In the genomic region with DNA sequence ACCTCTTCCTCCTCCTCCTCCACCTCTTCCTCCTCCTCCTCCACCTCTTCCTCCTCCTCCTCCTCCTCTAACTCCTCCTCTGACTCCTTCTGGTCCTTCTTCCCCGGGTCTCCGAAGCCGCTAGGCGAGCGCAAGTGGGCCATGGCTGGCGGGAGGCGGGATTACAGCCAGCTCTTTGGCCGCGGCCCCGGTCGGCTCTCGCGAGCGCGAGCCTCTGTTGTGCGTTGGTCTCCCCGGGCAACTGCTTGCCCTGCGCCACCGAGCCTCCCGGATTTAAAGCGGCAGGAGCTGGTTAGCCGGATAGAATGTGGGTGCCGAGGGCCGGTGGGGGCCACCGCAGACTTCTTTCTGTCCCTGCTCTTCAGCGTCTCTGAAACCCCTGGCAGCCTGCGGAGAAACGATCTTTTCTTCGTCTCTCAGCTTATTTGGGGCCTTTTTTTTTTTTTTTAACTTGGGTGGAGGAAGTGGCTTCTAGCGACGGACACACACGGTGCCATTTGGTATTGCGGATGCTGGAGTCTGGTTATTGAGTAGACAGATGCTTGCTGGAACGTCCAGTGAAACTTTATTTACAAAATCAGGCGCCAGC, we compare ENCODE assay signal across 8 cellular contexts. TPM values are rescaled to one million over a fixed set of nuclear protein-coding genes. Genes with fewer than 3 reads are reported as not detected.
A peak's percentile ranks its signal among the peaks of the same experiment; 100 is the strongest.
DNase-seq lines count a peak whose midpoint lies in the region; ATAC-seq and TF ChIP-seq lines count a peak whose summit lies in the region.

A gene (minus strand): TSS at position 165 of the 589 bp plus-strand sequence. CDS start 22 bp downstream, at position 143.

- peak within 1 kb of the TSS; percentile 30 to 90 for H3K9ac ChIP-seq in liver (ENCODE audit: low read depth in 1 of 2, low read length in 2 of 2)

- H3K4me3 ChIP-seq in liver (ENCODE audit: low read depth in 1 of 3, low read length in 3 of 3) = peak within 1 kb of the TSS; percentile 48 to 83 (median 79)

- peak; percentile 10 for TF ChIP-seq CTCF in liver (IDR thresholded peaks at IDR 0.05; ENCODE audit: low read depth, low read length, missing input control)

- TF ChIP-seq RAD21 in liver (IDR thresholded peaks at IDR 0.05) = peak in 1 of 2 donors; percentile 51

- no peaks in the 10 kb centered on the region for H3K27me3 ChIP-seq in liver (ENCODE audit: control insufficient read depth in 4 of 4, insufficient read depth in 4 of 4, low read length in 3 of 4)

- peaks cover 0 to 5% (median 0%) of the 10 kb centered on the region in 4 donors for H3K4me1 ChIP-seq in liver (ENCODE audit: control insufficient read depth in 4 of 4, insufficient read depth in 4 of 4, low read length in 3 of 4)

- peak; percentile 14 to 87 (median 80) for DNase-seq in C1 segment of cervical spinal cord (lab: John Stamatoyannopoulos, UW)
- DNase-seq in GM19240 (ENCODE audit: insufficient read length, low spot score) = peak; percentile 82
- DNase-seq in NCI-H524 (lab: John Stamatoyannopoulos, UW) = peak; percentile 88 to 90
- DNase-seq in activated CD4-positive, alpha-beta T cell treated with anti-CD3 and anti-CD28 coated beads, Interleukin-2, amount 50 U/mL, for 1 hour = peak; percentile 74
- DNase-seq in dermis blood vessel endothelial cell = peak; percentile 94
- peak; percentile 81 for DNase-seq in stimulated activated CD4-positive, alpha-beta T cell treated with anti-CD3 and anti-CD28 coated beads, Interleukin-4, amount 100 ng/mL, for 24 hours

- WGBS in liver = under 1% methylated on average over 35 of the region's 35 CpGs

- peak; percentile 98 for ATAC-seq in HG03457 (IDR thresholded peaks at IDR 0.05; ENCODE audit: unreplicated experiment)

- H3K27ac ChIP-seq in liver (ENCODE audit: low read depth in 1 of 2, low read length in 2 of 2) = peak within 1 kb of the TSS; percentile 70 to 73

- H3K36me3 ChIP-seq in liver (ENCODE audit: control insufficient read depth in 4 of 4, insufficient read depth in 3 of 4, low read depth in 1 of 4, low read length in 3 of 4) = no peaks in the 10 kb centered on the region

- H3K9me3 ChIP-seq in liver (ENCODE audit: control insufficient read depth in 4 of 4, low read length in 3 of 4) = no peaks in the 10 kb centered on the region

TF ChIP-seq in liver, 16 proteins besides CTCF, POLR2A, EP300 and RAD21:
- no peak for TF ChIP-seq HNF4A (conservative IDR thresholded peaks at IDR 0.05)
- TF ChIP-seq, protein P1, sequence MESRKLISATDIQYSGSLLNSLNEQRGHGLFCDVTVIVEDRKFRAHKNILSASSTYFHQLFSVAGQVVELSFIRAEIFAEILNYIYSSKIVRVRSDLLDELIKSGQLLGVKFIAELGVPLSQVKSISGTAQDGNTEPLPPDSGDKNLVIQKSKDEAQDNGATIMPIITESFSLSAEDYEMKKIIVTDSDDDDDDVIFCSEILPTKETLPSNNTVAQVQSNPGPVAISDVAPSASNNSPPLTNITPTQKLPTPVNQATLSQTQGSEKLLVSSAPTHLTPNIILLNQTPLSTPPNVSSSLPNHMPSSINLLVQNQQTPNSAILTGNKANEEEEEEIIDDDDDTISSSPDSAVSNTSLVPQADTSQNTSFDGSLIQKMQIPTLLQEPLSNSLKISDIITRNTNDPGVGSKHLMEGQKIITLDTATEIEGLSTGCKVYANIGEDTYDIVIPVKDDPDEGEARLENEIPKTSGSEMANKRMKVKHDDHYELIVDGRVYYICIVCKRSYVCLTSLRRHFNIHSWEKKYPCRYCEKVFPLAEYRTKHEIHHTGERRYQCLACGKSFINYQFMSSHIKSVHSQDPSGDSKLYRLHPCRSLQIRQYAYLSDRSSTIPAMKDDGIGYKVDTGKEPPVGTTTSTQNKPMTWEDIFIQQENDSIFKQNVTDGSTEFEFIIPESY (IDR thresholded peaks at IDR 0.05) = peak; percentile 99
- peak; percentile 80 for TF ChIP-seq YY1 (IDR thresholded peaks at IDR 0.05)
- peak; percentile 41 for TF ChIP-seq SP1 (IDR thresholded peaks at IDR 0.05)
- TF ChIP-seq JUND (IDR thresholded peaks at IDR 0.05) = no peak
- no peak for TF ChIP-seq RXRA (IDR thresholded peaks at IDR 0.05)
- peak in 1 of 2 donors; percentile 7 for TF ChIP-seq GABPA (IDR thresholded peaks at IDR 0.05 in 1 of 2, conservative IDR thresholded peaks at IDR 0.05 in 1 of 2)
- TF ChIP-seq, protein P2, sequence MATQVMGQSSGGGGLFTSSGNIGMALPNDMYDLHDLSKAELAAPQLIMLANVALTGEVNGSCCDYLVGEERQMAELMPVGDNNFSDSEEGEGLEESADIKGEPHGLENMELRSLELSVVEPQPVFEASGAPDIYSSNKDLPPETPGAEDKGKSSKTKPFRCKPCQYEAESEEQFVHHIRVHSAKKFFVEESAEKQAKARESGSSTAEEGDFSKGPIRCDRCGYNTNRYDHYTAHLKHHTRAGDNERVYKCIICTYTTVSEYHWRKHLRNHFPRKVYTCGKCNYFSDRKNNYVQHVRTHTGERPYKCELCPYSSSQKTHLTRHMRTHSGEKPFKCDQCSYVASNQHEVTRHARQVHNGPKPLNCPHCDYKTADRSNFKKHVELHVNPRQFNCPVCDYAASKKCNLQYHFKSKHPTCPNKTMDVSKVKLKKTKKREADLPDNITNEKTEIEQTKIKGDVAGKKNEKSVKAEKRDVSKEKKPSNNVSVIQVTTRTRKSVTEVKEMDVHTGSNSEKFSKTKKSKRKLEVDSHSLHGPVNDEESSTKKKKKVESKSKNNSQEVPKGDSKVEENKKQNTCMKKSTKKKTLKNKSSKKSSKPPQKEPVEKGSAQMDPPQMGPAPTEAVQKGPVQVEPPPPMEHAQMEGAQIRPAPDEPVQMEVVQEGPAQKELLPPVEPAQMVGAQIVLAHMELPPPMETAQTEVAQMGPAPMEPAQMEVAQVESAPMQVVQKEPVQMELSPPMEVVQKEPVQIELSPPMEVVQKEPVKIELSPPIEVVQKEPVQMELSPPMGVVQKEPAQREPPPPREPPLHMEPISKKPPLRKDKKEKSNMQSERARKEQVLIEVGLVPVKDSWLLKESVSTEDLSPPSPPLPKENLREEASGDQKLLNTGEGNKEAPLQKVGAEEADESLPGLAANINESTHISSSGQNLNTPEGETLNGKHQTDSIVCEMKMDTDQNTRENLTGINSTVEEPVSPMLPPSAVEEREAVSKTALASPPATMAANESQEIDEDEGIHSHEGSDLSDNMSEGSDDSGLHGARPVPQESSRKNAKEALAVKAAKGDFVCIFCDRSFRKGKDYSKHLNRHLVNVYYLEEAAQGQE (IDR thresholded peaks at IDR 0.05) = peak; percentile 55
- peak; percentile 47 for TF ChIP-seq TAF1 (conservative IDR thresholded peaks at IDR 0.05)
- TF ChIP-seq, protein P3, sequence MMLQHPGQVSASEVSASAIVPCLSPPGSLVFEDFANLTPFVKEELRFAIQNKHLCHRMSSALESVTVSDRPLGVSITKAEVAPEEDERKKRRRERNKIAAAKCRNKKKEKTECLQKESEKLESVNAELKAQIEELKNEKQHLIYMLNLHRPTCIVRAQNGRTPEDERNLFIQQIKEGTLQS (IDR thresholded peaks at IDR 0.05) = no peak
- TF ChIP-seq NR2F2 (IDR thresholded peaks at IDR 0.05) = peak; percentile 17
- no peak for TF ChIP-seq HNF4G (IDR thresholded peaks at IDR 0.05)
- no peak for TF ChIP-seq FOXA1 (IDR thresholded peaks at IDR 0.05)
- no peak for TF ChIP-seq EGR1 (IDR thresholded peaks at IDR 0.05; ENCODE audit: low read depth in 2 of 2)
- TF ChIP-seq, protein P4, sequence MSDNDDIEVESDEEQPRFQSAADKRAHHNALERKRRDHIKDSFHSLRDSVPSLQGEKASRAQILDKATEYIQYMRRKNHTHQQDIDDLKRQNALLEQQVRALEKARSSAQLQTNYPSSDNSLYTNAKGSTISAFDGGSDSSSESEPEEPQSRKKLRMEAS (IDR thresholded peaks at IDR 0.05) = peak; percentile 80
- TF ChIP-seq FOXA2 (IDR thresholded peaks at IDR 0.05) = no peak

RNA-seq across cellular contexts. Expression of the gene that starts here (rescaled TPM):
- total RNA-seq in dermis blood vessel endothelial cell (not detected in 2 replicates), liver (under 1 TPM in 1 of 2 donors, not detected in 1; under 0.01 TPM)
- polyA plus RNA-seq in liver = not detected

Comparison
In these comparisons a context has a peak if more than half of its experiments do, and no peak if none do; other contexts are left out.
1. Peak in every context shown above with its lines: DNase-seq, ATAC-seq, H3K4me3 ChIP-seq and H3K27ac ChIP-seq.
2. Peak in DNase-seq in dermis blood vessel endothelial cell; RNA of the gene not detected or under 1 TPM.